9 cellular contexts compared by ENCODE assay signal in the genomic region with DNA sequence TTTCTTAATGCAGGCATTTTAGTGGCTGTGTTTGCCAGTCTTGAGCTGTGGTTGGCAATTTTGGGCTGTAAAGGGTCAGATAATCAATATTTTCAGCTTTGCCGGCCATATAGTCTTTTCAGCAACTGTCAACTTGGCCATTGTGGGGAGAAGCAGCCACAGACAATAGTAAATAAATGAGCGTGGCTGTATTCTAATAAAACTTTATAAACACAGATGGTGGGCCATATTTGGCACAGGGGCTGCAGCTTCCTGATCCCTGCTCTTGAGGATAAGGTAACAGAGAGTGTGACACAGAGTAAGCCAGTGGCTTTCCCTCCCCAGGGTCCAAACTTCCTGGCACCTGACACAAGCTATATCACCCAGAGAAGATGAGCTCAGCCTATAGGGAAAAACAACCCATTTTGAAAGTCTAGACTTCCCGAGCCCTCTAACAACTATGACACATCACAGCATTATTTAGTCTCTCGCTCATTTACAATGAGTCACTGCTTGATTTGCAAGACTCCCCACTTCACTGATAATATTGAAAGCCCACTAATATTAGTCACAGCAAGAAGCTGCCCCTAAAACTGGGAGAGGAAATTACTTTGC.
A peak's percentile ranks its signal among the peaks of the same experiment; 100 is the strongest.
DNase-seq lines count a peak whose midpoint lies in the region; ATAC-seq and TF ChIP-seq lines count a peak whose summit lies in the region.
"Had no signal": no experiment of that assay in that cellular context is flagged by ENCODE, and none has a peak within 500 bp of the region (broad histone marks: within the 10 kb centered on the region; RNA-seq: fewer than 3 reads in every experiment).

No MANE protein-coding gene starts in this region.

- TF ChIP-seq POLR2A in prostate gland (IDR thresholded peaks at IDR 0.05) (no peak), esophagus muscularis mucosa (IDR thresholded peaks at IDR 0.05; ENCODE audit: low read depth) (no peak)

- WGBS in prostate gland = 74% methylated on average over 4 of the region's 4 CpGs
- 70% methylated on average over 4 of the region's 4 CpGs for WGBS in esophagus muscularis mucosa

- peak overlapping the region; percentile 7; the same call in 1 of the 2 replicates for H3K27ac ChIP-seq in SK-N-MC
- no peak overlapping the region for H3K27ac ChIP-seq in left ventricle myocardium inferior (replicated peaks)
- H3K27ac ChIP-seq in prostate gland = no peak overlapping the region
- no peak overlapping the region for H3K27ac ChIP-seq in esophagus muscularis mucosa (replicated peaks in 1 of 4)
- H3K27ac ChIP-seq: parathyroid adenoma had no signal

- no peaks in the 10 kb centered on the region for H3K36me3 ChIP-seq in SK-N-MC (ENCODE audit: insufficient read depth, low read length)
- H3K36me3 ChIP-seq in left ventricle myocardium inferior = no peaks in the 10 kb centered on the region
- H3K36me3 ChIP-seq in prostate gland = no peaks in the 10 kb centered on the region
- H3K36me3 ChIP-seq in esophagus muscularis mucosa = no peaks in the 10 kb centered on the region

- no peaks in the 10 kb centered on the region for H3K27me3 ChIP-seq in left ventricle myocardium inferior (ENCODE audit: low read depth)
- no peaks in the 10 kb centered on the region for H3K27me3 ChIP-seq in prostate gland (replicated peaks; ENCODE audit: insufficient read depth)
- H3K27me3 ChIP-seq in esophagus muscularis mucosa = no peaks in the 10 kb centered on the region

- H3K9me3 ChIP-seq in SK-N-MC (ENCODE audit: low read depth, low read length) = no peaks in the 10 kb centered on the region
- H3K9me3 ChIP-seq in left ventricle myocardium inferior (replicated peaks) = no peaks in the 10 kb centered on the region
- H3K9me3 ChIP-seq in prostate gland = no peaks in the 10 kb centered on the region
- no peaks in the 10 kb centered on the region for H3K9me3 ChIP-seq in esophagus muscularis mucosa

- peak; percentile 72 for ATAC-seq in GM18511 (IDR thresholded peaks at IDR 0.05; ENCODE audit: unreplicated experiment)
- peak; percentile 81 for ATAC-seq in HG02610 (IDR thresholded peaks at IDR 0.05; ENCODE audit: unreplicated experiment)
- ATAC-seq in left colon = no peak

- H3K4me3 ChIP-seq in SK-N-MC (peak overlapping the region; percentile 38), left ventricle myocardium inferior (no peak overlapping the region), prostate gland (no peak overlapping the region), esophagus muscularis mucosa (no peak overlapping the region)

- no peak for DNase-seq in SK-N-MC (ENCODE audit: low read depth, low spot score)
- peak; percentile 36 to 76 for DNase-seq in lung microvascular endothelial cell (ENCODE audit: low read depth in 2 of 2)
- DNase-seq in left ventricle myocardium inferior = no peak
- no peak for DNase-seq in prostate gland (ENCODE audit: low spot score)
- no peak for DNase-seq in esophagus muscularis mucosa (ENCODE audit: extremely low spot score)
- DNase-seq in left colon = no peak

- H3K4me1 ChIP-seq in left ventricle myocardium inferior = no peaks in the 10 kb centered on the region
- H3K4me1 ChIP-seq in prostate gland (replicated peaks) = no peaks in the 10 kb centered on the region
- no peaks in the 10 kb centered on the region for H3K4me1 ChIP-seq in esophagus muscularis mucosa
- H3K4me1 ChIP-seq: parathyroid adenoma had no signal

- TF ChIP-seq CTCF in left ventricle myocardium inferior (IDR thresholded peaks at IDR 0.05; ENCODE audit: borderline replicate concordance) (no peak), prostate gland (IDR thresholded peaks at IDR 0.05) (no peak), esophagus muscularis mucosa (IDR thresholded peaks at IDR 0.05) (no peak)

- intact Hi-C loops in left ventricle myocardium inferior (cut with micrococcal nuclease) = no loop called here
- intact Hi-C loops in prostate gland (cut with DNase I) = no loop called here
- intact Hi-C loops in esophagus muscularis mucosa (cut with DNase I) = no loop called here
- intact Hi-C loops in left colon (cut with DNase I, micrococcal nuclease) = no loop called here

- TF ChIP-seq EP300 in esophagus muscularis mucosa (IDR thresholded peaks at IDR 0.05) = no peak

- H3K9ac ChIP-seq in SK-N-MC (ENCODE audit: insufficient read length) = peak overlapping the region; percentile 5
- H3K9ac ChIP-seq: parathyroid adenoma had no signal

Comparison
In these comparisons a context has a peak if more than half of its experiments do, and no peak if none do; other contexts are left out.
1. DNase-seq: peak in lung microvascular endothelial cell (2 of 2); none in SK-N-MC (single experiment), left ventricle myocardium inferior (single experiment), prostate gland (single experiment), esophagus muscularis mucosa (single experiment) and left colon (0 of 2).